13 cellular contexts compared by ENCODE assay signal in genomic region chr7:100367251-100367620, GRCh38. TPM values are rescaled to one million over a fixed set of nuclear protein-coding genes. Genes with fewer than 3 reads are reported as not detected.
DNase-seq lines count a peak whose midpoint lies in the region; ATAC-seq and TF ChIP-seq lines count a peak whose summit lies in the region.
"Had no signal": no experiment of that assay in that cellular context is flagged by ENCODE, and none has a peak within 500 bp of the region (broad histone marks: within the 10 kb centered on the region; RNA-seq: fewer than 3 reads in every experiment).

No MANE protein-coding gene starts in this region.

- H3K4me3 Mint-ChIP-seq in activated naive CD8-positive, alpha-beta T cell treated with anti-CD3 and anti-CD28 coated beads for 36 hours: no peak overlapping the region
- no peak overlapping the region for H3K4me3 Mint-ChIP-seq in activated CD4-positive, alpha-beta memory T cell treated with anti-CD3 and anti-CD28 coated beads, Interleukin-2, amount 10 ng/mL, durations not matched to agents 7 days and 5 days
- H3K4me3 Mint-ChIP-seq: brain had no signal

- H3K27me3 Mint-ChIP-seq in activated naive CD8-positive, alpha-beta T cell treated with anti-CD3 and anti-CD28 coated beads for 36 hours: no peaks in the 10 kb centered on the region
- no peaks in the 10 kb centered on the region for H3K27me3 Mint-ChIP-seq in activated CD4-positive, alpha-beta memory T cell treated with anti-CD3 and anti-CD28 coated beads, Interleukin-2, amount 10 ng/mL, durations not matched to agents 7 days and 5 days
- H3K27me3 Mint-ChIP-seq: brain had no signal

- H3K36me3 ChIP-seq in BLaER1 (peaks cover 32% of the 10 kb centered on the region), mucosa of rectum (ENCODE audit: control insufficient read depth in 2 of 2, insufficient read depth in 2 of 2, low read length in 2 of 2) (peaks cover 13% of the 10 kb centered on the region in 2 donors)

- no peaks in the 10 kb centered on the region for H3K27me3 ChIP-seq in BLaER1
- no peaks in the 10 kb centered on the region for H3K27me3 ChIP-seq in HL-60 (ENCODE audit: insufficient read depth, poor library complexity, severe bottlenecking)
- no peaks in the 10 kb centered on the region for H3K27me3 ChIP-seq in mucosa of rectum (ENCODE audit: control insufficient read depth in 2 of 2, insufficient read depth in 2 of 2, low read length in 2 of 2)

- DNase-seq in HL-60 (ENCODE audit: low read depth in 1 of 2, low spot score in 1 of 2): no peak
- DNase-seq in activated naive CD8-positive, alpha-beta T cell treated with anti-CD3 and anti-CD28 coated beads for 36 hours: no peak
- no peak for DNase-seq in stimulated activated CD4-positive, alpha-beta T cell treated with anti-CD3 and anti-CD28 coated beads, Interleukin-4, amount 100 ng/mL, for 1 hour
- DNase-seq in activated CD4-positive, alpha-beta memory T cell treated with anti-CD3 and anti-CD28 coated beads, Interleukin-2, amount 10 ng/mL, durations not matched to agents 7 days and 5 days: no peak
- no peak for DNase-seq in hypothalamus (lab: John Stamatoyannopoulos, UW)
- DNase-seq: activated CD4-positive, alpha-beta T cell treated with anti-CD3 and anti-CD28 coated beads for 4 hours; DMS79; trophoblast cell had no signal

- H3K36me3 Mint-ChIP-seq in activated naive CD8-positive, alpha-beta T cell treated with anti-CD3 and anti-CD28 coated beads for 36 hours: peaks cover 48% of the 10 kb centered on the region
- peaks cover 35% of the 10 kb centered on the region for H3K36me3 Mint-ChIP-seq in activated CD4-positive, alpha-beta memory T cell treated with anti-CD3 and anti-CD28 coated beads, Interleukin-2, amount 10 ng/mL, durations not matched to agents 7 days and 5 days (ENCODE audit: low read depth)

- H3K4me3 ChIP-seq in BLaER1 (no peak overlapping the region), HL-60 (replicated peaks; ENCODE audit: insufficient read depth, low read length) (no peak overlapping the region), mucosa of rectum (ENCODE audit: low read length in 2 of 2) (no peak overlapping the region)
- H3K4me3 ChIP-seq: psoas muscle had no signal

- ATAC-seq in GM18498 (IDR thresholded peaks at IDR 0.05; ENCODE audit: unreplicated experiment): no peak

- peak overlapping the region; percentile 45 for H3K27ac Mint-ChIP-seq in activated naive CD8-positive, alpha-beta T cell treated with anti-CD3 and anti-CD28 coated beads for 36 hours
- H3K27ac Mint-ChIP-seq in activated CD4-positive, alpha-beta memory T cell treated with anti-CD3 and anti-CD28 coated beads, Interleukin-2, amount 10 ng/mL, durations not matched to agents 7 days and 5 days: no peak overlapping the region

- peaks cover 46% of the 10 kb centered on the region for H3K4me1 Mint-ChIP-seq in activated naive CD8-positive, alpha-beta T cell treated with anti-CD3 and anti-CD28 coated beads for 36 hours
- H3K4me1 Mint-ChIP-seq in activated CD4-positive, alpha-beta memory T cell treated with anti-CD3 and anti-CD28 coated beads, Interleukin-2, amount 10 ng/mL, durations not matched to agents 7 days and 5 days: peaks cover 37% of the 10 kb centered on the region

- CTCF ChIA-PET in activated CD4-positive, alpha-beta memory T cell treated with anti-CD3 and anti-CD28 coated beads, Interleukin-2, amount 10 ng/mL, durations not matched to agents 7 days and 5 days (lab: Charles Lee): interaction anchor here (0.8 kb wide), 1 partner anchor 22 kb away, joined by 4 read pairs; no protein-coding TSS in a partner anchor

- H3K9me3 ChIP-seq in BLaER1 (no peaks in the 10 kb centered on the region), mucosa of rectum (ENCODE audit: control insufficient read depth in 2 of 2, low read length in 2 of 2) (no peaks in the 10 kb centered on the region)
- H3K9me3 ChIP-seq: psoas muscle had no signal

- H4K20me1 ChIP-seq in BLaER1: peaks cover 36% of the 10 kb centered on the region

- no peak for TF ChIP-seq CTCF in HL-60 (IDR thresholded peaks at IDR 0.05; ENCODE audit: insufficient read depth, low read length)

- H3K9ac ChIP-seq in BLaER1: peak overlapping the region; percentile 28; the same call in 1 of the 2 replicates
- H3K9ac ChIP-seq in mucosa of rectum (ENCODE audit: low read depth in 1 of 2, low read length in 2 of 2): no peak overlapping the region

- H3K4me1 ChIP-seq in BLaER1 (peaks cover 84% of the 10 kb centered on the region), mucosa of rectum (ENCODE audit: control insufficient read depth in 2 of 2, insufficient read depth in 2 of 2, low read length in 2 of 2) (peaks cover 8 to 11% of the 10 kb centered on the region in 2 donors)
- H3K4me1 ChIP-seq: psoas muscle had no signal

- POLR2A ChIA-PET in activated CD4-positive, alpha-beta memory T cell treated with anti-CD3 and anti-CD28 coated beads, Interleukin-2, amount 10 ng/mL, durations not matched to agents 7 days and 5 days (lab: Charles Lee): no interaction called here

- H3K4me2 ChIP-seq in BLaER1: peak overlapping the region; percentile 94

- H3K9me3 Mint-ChIP-seq in activated naive CD8-positive, alpha-beta T cell treated with anti-CD3 and anti-CD28 coated beads for 36 hours: peaks cover 3% of the 10 kb centered on the region
- no peaks in the 10 kb centered on the region for H3K9me3 Mint-ChIP-seq in activated CD4-positive, alpha-beta memory T cell treated with anti-CD3 and anti-CD28 coated beads, Interleukin-2, amount 10 ng/mL, durations not matched to agents 7 days and 5 days
- H3K9me3 Mint-ChIP-seq: brain had no signal

- peak overlapping the region; percentile 77 for H3K27ac ChIP-seq in BLaER1
- peak overlapping the region; percentile 38; the same call in 1 of the 2 replicates for H3K27ac ChIP-seq in HL-60 (replicated peaks)
- peak overlapping the region; percentile 50 to 71 for H3K27ac ChIP-seq in mucosa of rectum (ENCODE audit: low read depth in 2 of 2, low read length in 2 of 2)
- H3K27ac ChIP-seq: psoas muscle had no signal

RNA-seq across cellular contexts. Expression of gene PILRA, which starts 6.1 kb away (rescaled TPM):
- under 1 TPM; 0.68 TPM for total RNA-seq in activated naive CD8-positive, alpha-beta T cell treated with anti-CD3 and anti-CD28 coated beads for 36 hours
- total RNA-seq in activated CD4-positive, alpha-beta memory T cell treated with anti-CD3 and anti-CD28 coated beads, Interleukin-2, amount 10 ng/mL, durations not matched to agents 7 days and 5 days: 1 to 10 TPM; 1.3 to 1.5 TPM

RNA-seq across cellular contexts. Expression of gene PILRB, which starts 9.3 kb away (rescaled TPM):
- 10 to 100 TPM; 24.5 to 28.3 TPM for total RNA-seq in activated naive CD8-positive, alpha-beta T cell treated with anti-CD3 and anti-CD28 coated beads for 36 hours
- total RNA-seq in activated CD4-positive, alpha-beta memory T cell treated with anti-CD3 and anti-CD28 coated beads, Interleukin-2, amount 10 ng/mL, durations not matched to agents 7 days and 5 days: 10 to 100 TPM; 39.8 to 40.6 TPM

RNA-seq across cellular contexts. Expression of gene SPDYE3, which starts 59.7 kb away (rescaled TPM):
- not detected for total RNA-seq in activated naive CD8-positive, alpha-beta T cell treated with anti-CD3 and anti-CD28 coated beads for 36 hours
- total RNA-seq in activated CD4-positive, alpha-beta memory T cell treated with anti-CD3 and anti-CD28 coated beads, Interleukin-2, amount 10 ng/mL, durations not matched to agents 7 days and 5 days: not detected
- total RNA-seq: psoas muscle had no signal
